ENCODE assay signal across 24 cellular contexts in the genomic region with DNA sequence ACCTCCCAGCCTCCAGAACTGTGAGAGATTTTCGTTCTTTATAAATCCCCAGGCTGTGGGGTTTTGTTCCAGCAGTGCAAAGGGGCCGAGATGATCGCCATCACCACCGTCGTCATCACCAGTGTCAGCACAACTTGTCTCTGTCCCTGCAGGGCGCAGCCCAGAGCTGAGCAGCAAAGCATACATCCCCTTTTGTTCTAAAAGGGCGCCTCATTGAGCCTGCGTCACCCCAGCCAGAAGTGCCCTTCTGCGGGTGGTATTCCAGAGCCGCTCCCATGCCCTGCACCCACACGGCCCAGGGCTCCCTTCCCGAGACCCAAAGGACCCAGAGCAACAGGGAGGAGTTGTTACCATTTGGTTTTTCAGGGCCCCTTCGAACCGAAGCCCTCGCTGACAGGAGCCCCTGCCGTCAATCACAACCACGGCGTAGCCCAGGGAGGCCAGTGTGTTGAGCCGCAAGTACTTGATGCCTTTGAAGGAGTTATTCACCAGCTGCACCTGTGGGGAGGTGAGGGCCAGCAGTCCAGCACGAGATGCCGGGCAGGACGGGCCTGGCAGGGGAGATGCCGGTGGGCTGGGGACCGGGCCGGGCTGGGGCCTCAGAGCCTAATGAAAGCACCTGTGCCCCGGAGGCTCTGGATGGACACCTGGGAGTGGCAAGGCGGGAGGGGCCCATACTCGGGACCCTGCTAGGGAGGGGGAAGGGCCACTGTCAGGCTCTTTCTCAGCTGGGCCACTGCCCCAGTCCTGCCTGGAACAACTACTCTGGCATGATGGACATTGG.
"Had no signal": no experiment of that assay in that cellular context is flagged by ENCODE, and none has a peak within 500 bp of the region (broad histone marks: within the 10 kb centered on the region; RNA-seq: fewer than 3 reads in every experiment).

No MANE protein-coding gene starts in this region.

- H3K4me1 Mint-ChIP-seq: activated naive CD8-positive, alpha-beta T cell treated with anti-CD3 and anti-CD28 coated beads for 36 hours; central memory CD8-positive, alpha-beta T cell; mesothelial cell of epicardium; natural killer cell; T-cell had no signal

- H3K4me3 Mint-ChIP-seq: activated CD8-positive, alpha-beta T cell treated with anti-CD3 and anti-CD28 coated beads, Interleukin-2, amount 10 ng/mL, durations not matched to agents 7 days and 5 days; activated naive CD8-positive, alpha-beta T cell treated with anti-CD3 and anti-CD28 coated beads for 36 hours; activated T-helper 1 cell treated with anti-CD3 and anti-CD28 coated beads, Interleukin-12 subunit alpha, Interleukin-12 subunit beta, Interleukin-2, Interleukin-4 antibody, amounts not matched to agents 30 ng/mL and 10 ng/mL and 1 ng/mL, durations not matched to agents 14 hours and 24 hours and 36 hours; central memory CD8-positive, alpha-beta T cell; mesothelial cell of epicardium; natural killer cell; stimulated activated naive CD8-positive, alpha-beta T cell treated with anti-CD3 and anti-CD28 coated beads, Interleukin-15, Interleukin-2, amounts not matched to agents 100 ng/mL and 50 ng/mL, for 24 hours; T-cell; T-helper 2 cell treated with Interferon-gamma antibody and Interleukin-4, amounts not matched to agents 5 μg/mL and 100 μg/mL, for 36 hours; type B pancreatic cell had no signal

- H3K27ac Mint-ChIP-seq: activated naive CD8-positive, alpha-beta T cell treated with anti-CD3 and anti-CD28 coated beads for 36 hours; activated T-helper 1 cell treated with anti-CD3 and anti-CD28 coated beads, Interleukin-12 subunit alpha, Interleukin-12 subunit beta, Interleukin-2, Interleukin-4 antibody, amounts not matched to agents 30 ng/mL and 10 ng/mL and 1 ng/mL, durations not matched to agents 14 hours and 24 hours and 36 hours; mesothelial cell of epicardium; stimulated activated naive CD8-positive, alpha-beta T cell treated with anti-CD3 and anti-CD28 coated beads, Interleukin-15, Interleukin-2, amounts not matched to agents 100 ng/mL and 50 ng/mL, for 24 hours; T-cell; T-helper 2 cell treated with Interferon-gamma antibody and Interleukin-4, amounts not matched to agents 5 μg/mL and 100 μg/mL, for 36 hours; type B pancreatic cell had no signal

- DNase-seq: activated CD4-positive, alpha-beta T cell treated with anti-CD3 and anti-CD28 coated beads, Interleukin-2, amount 50 U/mL, for 1 hour; activated CD8-positive, alpha-beta T cell treated with anti-CD3 and anti-CD28 coated beads, Interleukin-2, amount 10 ng/mL, durations not matched to agents 7 days and 5 days; activated gamma-delta T cell; activated naive CD8-positive, alpha-beta T cell treated with anti-CD3 and anti-CD28 coated beads for 36 hours; colonic mucosa; heart right ventricle; lower lobe of right lung; natural killer cell; pancreas; stimulated activated CD4-positive, alpha-beta T cell treated with anti-CD3 and anti-CD28 coated beads, Interleukin-1b, Interleukin-23, amount 100 ng/mL, for 48 hours; T-cell had no signal

- H3K9me3 Mint-ChIP-seq: activated naive CD8-positive, alpha-beta T cell treated with anti-CD3 and anti-CD28 coated beads for 36 hours; activated T-helper 1 cell treated with anti-CD3 and anti-CD28 coated beads, Interleukin-12 subunit alpha, Interleukin-12 subunit beta, Interleukin-2, Interleukin-4 antibody, amounts not matched to agents 30 ng/mL and 10 ng/mL and 1 ng/mL, durations not matched to agents 14 hours and 24 hours and 36 hours; central memory CD8-positive, alpha-beta T cell; mesothelial cell of epicardium; natural killer cell; stimulated activated naive CD8-positive, alpha-beta T cell treated with anti-CD3 and anti-CD28 coated beads, Interleukin-15, Interleukin-2, amounts not matched to agents 100 ng/mL and 50 ng/mL, for 24 hours; T-cell; T-helper 2 cell treated with Interferon-gamma antibody and Interleukin-4, amounts not matched to agents 5 μg/mL and 100 μg/mL, for 36 hours; type B pancreatic cell had no signal

- H3K27ac ChIP-seq: breast epithelium, colonic mucosa, heart right ventricle, lower lobe of right lung, pancreas, skin epidermis, suprapubic skin, VCaP had no signal

- H3K36me3 Mint-ChIP-seq: natural killer cell had no signal

- H3K27me3 Mint-ChIP-seq: activated naive CD8-positive, alpha-beta T cell treated with anti-CD3 and anti-CD28 coated beads for 36 hours; central memory CD8-positive, alpha-beta T cell; stimulated activated naive CD8-positive, alpha-beta T cell treated with anti-CD3 and anti-CD28 coated beads, Interleukin-15, Interleukin-2, amounts not matched to agents 100 ng/mL and 50 ng/mL, for 24 hours; T-cell; type B pancreatic cell had no signal

- ATAC-seq: activated CD4-positive, CD25-positive, alpha-beta regulatory T cell treated with anti-CD3 and anti-CD28 coated beads, Interleukin-2, amount 50 U/mL, for 24 hours; activated CD8-positive, alpha-beta T cell treated with anti-CD3 and anti-CD28 coated beads, Interleukin-2, amount 10 ng/mL, durations not matched to agents 7 days and 5 days; heart right ventricle; lower lobe of right lung; natural killer cell; pancreas; right cardiac atrium; SK-N-SH treated with all-trans-retinoic acid at 6 μM for 48 hours; T-cell had no signal
